19 cellular contexts compared by ENCODE assay signal in genomic region chr10:131198843-131199242, GRCh38.
"Had no signal": no experiment of that assay in that cellular context is flagged by ENCODE, and none has a peak within 500 bp of the region (broad histone marks: within the 10 kb centered on the region; RNA-seq: fewer than 3 reads in every experiment).

No MANE protein-coding gene starts in this region.

- DNase-seq: activated CD4-positive, alpha-beta T cell treated with anti-CD3 and anti-CD28 coated beads, Interleukin-2, amount 10 ng/mL, durations not matched to agents 24 days and 14 days; activated CD8-positive, alpha-beta T cell treated with anti-CD3 and anti-CD28 coated beads, Interleukin-2, amount 10 ng/mL, durations not matched to agents 7 days and 5 days; activated naive CD4-positive, alpha-beta T cell treated with anti-CD3 and anti-CD28 coated beads, Interleukin-2, amount 10 ng/mL, durations not matched to agents 7 days and 5 days; activated T-cell treated with anti-CD3 and anti-CD28 coated beads for 4 hours; erythroblast; left ventricle myocardium superior; mesenchymal stem cell; stimulated activated CD4-positive, alpha-beta T cell treated with anti-CD3 and anti-CD28 coated beads, Interleukin-4, amount 100 ng/mL, for 4 hours; stimulated activated CD8-positive, alpha-beta memory T cell treated with anti-CD3 and anti-CD28 coated beads, Interleukin-4, amount 100 ng/mL, for 48 hours; T-helper 17 cell had no signal

- H3K36me3 Mint-ChIP-seq: activated naive CD4-positive, alpha-beta T cell treated with anti-CD3 and anti-CD28 coated beads, Interleukin-2, amount 10 ng/mL, durations not matched to agents 7 days and 5 days; natural killer cell treated with Interleukin-12 subunit alpha and Interleukin-12 subunit beta and Interleukin-15 and Interleukin-18, amount 100 ng/mL, for 72 hours had no signal

- H3K4me3 Mint-ChIP-seq: activated CD4-positive, alpha-beta T cell treated with anti-CD3 and anti-CD28 coated beads, Interleukin-2, amount 10 ng/mL, durations not matched to agents 24 days and 14 days; activated CD8-positive, alpha-beta T cell treated with anti-CD3 and anti-CD28 coated beads, Interleukin-2, amount 10 ng/mL, durations not matched to agents 7 days and 5 days; activated naive CD4-positive, alpha-beta T cell treated with anti-CD3 and anti-CD28 coated beads, Interleukin-2, amount 10 ng/mL, durations not matched to agents 7 days and 5 days; activated T-helper 17 cell treated with anti-CD3 and anti-CD28 coated beads, Interleukin-2, amount 50 U/mL, for 72 hours; natural killer cell treated with Interleukin-12 subunit alpha and Interleukin-12 subunit beta and Interleukin-15 and Interleukin-18, amount 100 ng/mL, for 72 hours; stimulated activated naive CD8-positive, alpha-beta T cell treated with anti-CD3 and anti-CD28 coated beads, Interleukin-15, Interleukin-2, amounts not matched to agents 100 ng/mL and 50 ng/mL, for 24 hours; T-helper 17 cell; WTC11 had no signal

- H3K27me3 Mint-ChIP-seq: activated CD4-positive, alpha-beta T cell treated with anti-CD3 and anti-CD28 coated beads, Interleukin-2, amount 10 ng/mL, durations not matched to agents 24 days and 14 days; stimulated activated naive CD8-positive, alpha-beta T cell treated with anti-CD3 and anti-CD28 coated beads, Interleukin-15, Interleukin-2, amounts not matched to agents 100 ng/mL and 50 ng/mL, for 24 hours; T-helper 17 cell had no signal

- H3K27me3 ChIP-seq: ascending aorta, breast epithelium had no signal

- H3K27ac Mint-ChIP-seq: activated CD4-positive, alpha-beta T cell treated with anti-CD3 and anti-CD28 coated beads, Interleukin-2, amount 10 ng/mL, durations not matched to agents 24 days and 14 days; activated CD8-positive, alpha-beta T cell treated with anti-CD3 and anti-CD28 coated beads, Interleukin-2, amount 10 ng/mL, durations not matched to agents 7 days and 5 days; activated naive CD4-positive, alpha-beta T cell treated with anti-CD3 and anti-CD28 coated beads, Interleukin-2, amount 10 ng/mL, durations not matched to agents 7 days and 5 days; activated T-helper 17 cell treated with anti-CD3 and anti-CD28 coated beads, Interleukin-2, amount 50 U/mL, for 72 hours; natural killer cell treated with Interleukin-12 subunit alpha and Interleukin-12 subunit beta and Interleukin-15 and Interleukin-18, amount 100 ng/mL, for 72 hours; stimulated activated naive CD8-positive, alpha-beta T cell treated with anti-CD3 and anti-CD28 coated beads, Interleukin-15, Interleukin-2, amounts not matched to agents 100 ng/mL and 50 ng/mL, for 24 hours; T-helper 17 cell; WTC11 had no signal

- H3K9me3 ChIP-seq: ascending aorta, gastroesophageal sphincter, thoracic aorta had no signal

- H3K4me3 ChIP-seq: ascending aorta, breast epithelium, dorsolateral prefrontal cortex, gastroesophageal sphincter, thoracic aorta had no signal

- H3K4me1 Mint-ChIP-seq: activated CD4-positive, alpha-beta T cell treated with anti-CD3 and anti-CD28 coated beads, Interleukin-2, amount 10 ng/mL, durations not matched to agents 24 days and 14 days; activated naive CD4-positive, alpha-beta T cell treated with anti-CD3 and anti-CD28 coated beads, Interleukin-2, amount 10 ng/mL, durations not matched to agents 7 days and 5 days; activated T-helper 17 cell treated with anti-CD3 and anti-CD28 coated beads, Interleukin-2, amount 50 U/mL, for 72 hours; T-helper 17 cell; WTC11 had no signal

- H3K9me3 Mint-ChIP-seq: activated CD4-positive, alpha-beta T cell treated with anti-CD3 and anti-CD28 coated beads, Interleukin-2, amount 10 ng/mL, durations not matched to agents 24 days and 14 days; natural killer cell treated with Interleukin-12 subunit alpha and Interleukin-12 subunit beta and Interleukin-15 and Interleukin-18, amount 100 ng/mL, for 72 hours; stimulated activated naive CD8-positive, alpha-beta T cell treated with anti-CD3 and anti-CD28 coated beads, Interleukin-15, Interleukin-2, amounts not matched to agents 100 ng/mL and 50 ng/mL, for 24 hours had no signal

- H3K36me3 ChIP-seq: ascending aorta, breast epithelium, gastroesophageal sphincter, thoracic aorta had no signal

- ATAC-seq: activated CD8-positive, alpha-beta T cell treated with anti-CD3 and anti-CD28 coated beads, Interleukin-2, amount 10 ng/mL, durations not matched to agents 7 days and 5 days; activated T-helper 17 cell treated with anti-CD3 and anti-CD28 coated beads, Interleukin-2, amount 50 U/mL, for 72 hours; gastroesophageal sphincter; left ventricle myocardium superior; T-helper 17 cell; WTC11 had no signal

- H3K27ac ChIP-seq: ascending aorta, breast epithelium, dorsolateral prefrontal cortex, gastroesophageal sphincter, thoracic aorta had no signal

- H3K4me1 ChIP-seq: ascending aorta, breast epithelium, gastroesophageal sphincter had no signal
